Comparison of ENCODE assay signal across 1 cellular context in the genomic region with DNA sequence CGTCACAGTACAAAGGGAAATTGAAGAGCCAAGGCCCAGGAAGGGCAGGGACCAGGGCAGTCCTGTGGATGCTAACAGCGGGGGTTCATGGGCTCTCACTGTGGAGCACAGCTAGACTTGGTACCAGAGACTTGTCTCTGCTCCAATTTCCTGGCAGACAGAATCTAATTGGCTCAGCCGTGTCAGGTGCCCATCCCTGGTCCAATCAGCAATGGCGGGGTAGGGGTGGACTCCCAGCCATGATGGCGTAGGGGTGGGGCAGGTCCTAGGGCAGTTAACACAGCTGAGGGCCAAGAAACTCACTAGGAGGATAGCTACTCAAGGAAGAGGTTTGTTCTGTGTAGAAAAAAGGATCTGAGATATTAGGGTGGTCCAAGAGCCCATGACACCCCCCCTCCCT.
TF ChIP-seq lines count a peak whose summit lies in the region.

No MANE protein-coding gene starts in this region.

TF ChIP-seq in H1, 55 proteins besides CTCF, POLR2A, EP300 and RAD21:
- TF ChIP-seq, protein P1, sequence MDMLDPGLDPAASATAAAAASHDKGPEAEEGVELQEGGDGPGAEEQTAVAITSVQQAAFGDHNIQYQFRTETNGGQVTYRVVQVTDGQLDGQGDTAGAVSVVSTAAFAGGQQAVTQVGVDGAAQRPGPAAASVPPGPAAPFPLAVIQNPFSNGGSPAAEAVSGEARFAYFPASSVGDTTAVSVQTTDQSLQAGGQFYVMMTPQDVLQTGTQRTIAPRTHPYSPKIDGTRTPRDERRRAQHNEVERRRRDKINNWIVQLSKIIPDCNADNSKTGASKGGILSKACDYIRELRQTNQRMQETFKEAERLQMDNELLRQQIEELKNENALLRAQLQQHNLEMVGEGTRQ (IDR thresholded peaks at IDR 0.05; ENCODE audit: low read length): peak; percentile 68
- no peak for TF ChIP-seq HDAC6 (IDR thresholded peaks at IDR 0.05; ENCODE audit: low read depth, low read length)
- TF ChIP-seq FOSL1 (IDR thresholded peaks at IDR 0.05; ENCODE audit: insufficient read depth, low read depth, low read length): no peak
TF ChIP-seq in H1: peak in this region for 1.
